ENCODE assay signal across 8 cellular contexts in genomic region chr19:35090795-35091214, GRCh38.
A peak's percentile ranks its signal among the peaks of the same experiment; 100 is the strongest.
DNase-seq lines count a peak whose midpoint lies in the region; ATAC-seq and TF ChIP-seq lines count a peak whose summit lies in the region.

No MANE protein-coding gene starts in this region.

- H3K9me3 ChIP-seq in SU-DHL-6 (ENCODE audit: insufficient read depth, low read length) (no peaks in the 10 kb centered on the region), iPS-20b (ENCODE audit: insufficient read depth, low read depth, low read length) (no peaks in the 10 kb centered on the region)

- H3K9ac ChIP-seq in SU-DHL-6 (ENCODE audit: low read length) (peak overlapping the region; percentile 39), iPS-20b (ENCODE audit: low read depth, low read length) (peak overlapping the region; percentile 44; the same call in 1 of the 2 replicates)

- H3K9me3 Mint-ChIP-seq in stimulated activated naive CD8-positive, alpha-beta T cell treated with anti-CD3 and anti-CD28 coated beads, Interleukin-15, amount 100 ng/mL, for 72 hours: no peaks in the 10 kb centered on the region

- no peaks in the 10 kb centered on the region for H3K36me3 ChIP-seq in SU-DHL-6 (ENCODE audit: low read length)
- no peaks in the 10 kb centered on the region for H3K36me3 ChIP-seq in iPS-20b (ENCODE audit: insufficient read depth, low read depth, low read length)

- no peak overlapping the region for H3K4me3 ChIP-seq in SU-DHL-6 (ENCODE audit: insufficient read depth, low read length, poor library complexity, severe bottlenecking)
- peak overlapping the region; percentile 47; the same call in 1 of the 2 replicates for H3K4me3 ChIP-seq in iPS-20b (ENCODE audit: low read length)

- H4K20me1 ChIP-seq in SU-DHL-6 (ENCODE audit: low read depth, low read length): no peaks in the 10 kb centered on the region

- peak overlapping the region; percentile 52 for H3K4me2 ChIP-seq in SU-DHL-6 (ENCODE audit: low read depth, low read length, poor library complexity, severe bottlenecking)

- H3K9me2 ChIP-seq in SU-DHL-6 (replicated peaks; ENCODE audit: insufficient read depth, low read length): no peaks in the 10 kb centered on the region

- H3K27me3 ChIP-seq in SU-DHL-6 (ENCODE audit: low read length): no peaks in the 10 kb centered on the region
- no peaks in the 10 kb centered on the region; the same call in 1 of the 2 replicates for H3K27me3 ChIP-seq in iPS-20b (ENCODE audit: insufficient read depth, low read length)

- H3K4me1 Mint-ChIP-seq in stimulated activated naive CD8-positive, alpha-beta T cell treated with anti-CD3 and anti-CD28 coated beads, Interleukin-15, amount 100 ng/mL, for 72 hours: peaks cover 5% of the 10 kb centered on the region

- H3K27ac Mint-ChIP-seq in stimulated activated naive CD8-positive, alpha-beta T cell treated with anti-CD3 and anti-CD28 coated beads, Interleukin-15, amount 100 ng/mL, for 72 hours: no peak overlapping the region

- no peak for TF ChIP-seq CTCF in SU-DHL-6 (IDR thresholded peaks at IDR 0.05; ENCODE audit: insufficient read depth, low read length, poor library complexity, severe bottlenecking)

- peak overlapping the region; percentile 89 for H2AFZ ChIP-seq in SU-DHL-6 (ENCODE audit: low read depth, low read length, severe bottlenecking)

- H3F3A ChIP-seq in SU-DHL-6 (ENCODE audit: insufficient read depth): peaks cover 21% of the 10 kb centered on the region

- DNase-seq in NCI-H345 (lab: John Stamatoyannopoulos, UW) (peak; percentile 64), NCI-H345 treated with DMSO at 0.1 percent for 48 hours (lab: John Stamatoyannopoulos, UW; ENCODE audit: unreplicated experiment) (no peak), NCI-H2081 treated with DMSO at 0.1 percent for 48 hours (lab: John Stamatoyannopoulos, UW) (no peak)
- no peak for DNase-seq in stimulated activated naive CD8-positive, alpha-beta T cell treated with anti-CD3 and anti-CD28 coated beads, Interleukin-15, amount 100 ng/mL, for 72 hours

- no peak overlapping the region for H3K4me3 Mint-ChIP-seq in stimulated activated naive CD8-positive, alpha-beta T cell treated with anti-CD3 and anti-CD28 coated beads, Interleukin-15, amount 100 ng/mL, for 72 hours

- ATAC-seq in stimulated activated naive CD8-positive, alpha-beta T cell treated with anti-CD3 and anti-CD28 coated beads, Interleukin-15, amount 100 ng/mL, for 72 hours: peak; percentile 45
- ATAC-seq in HG02610 (IDR thresholded peaks at IDR 0.05; ENCODE audit: unreplicated experiment) (no peak), HG03354 (IDR thresholded peaks at IDR 0.05; ENCODE audit: poor library complexity, severe bottlenecking, unreplicated experiment) (no peak)

- no peaks in the 10 kb centered on the region for H3K79me2 ChIP-seq in SU-DHL-6 (ENCODE audit: insufficient read depth, low read length)

- H3K27me3 Mint-ChIP-seq in stimulated activated naive CD8-positive, alpha-beta T cell treated with anti-CD3 and anti-CD28 coated beads, Interleukin-15, amount 100 ng/mL, for 72 hours: no peaks in the 10 kb centered on the region

- H3K4me1 ChIP-seq in iPS-20b (ENCODE audit: insufficient read depth, low read length): peaks cover 5% of the 10 kb centered on the region; the same call in 1 of the 2 replicates

- no peak overlapping the region for H3K27ac ChIP-seq in SU-DHL-6 (ENCODE audit: low read depth, low read length)
- H3K27ac ChIP-seq in iPS-20b (ENCODE audit: low read length): no peak overlapping the region
